ENCODE assay signal across 2 cellular contexts in genomic region chr3:119641416-119641815, GRCh38.
TF ChIP-seq lines count a peak whose summit lies in the region.

No MANE protein-coding gene starts in this region.

TF ChIP-seq in HepG2, 621 proteins besides CTCF, POLR2A, EP300 and RAD21:
- TF ChIP-seq ZNF512B (CRISPR knock-in tag; IDR thresholded peaks at IDR 0.05; ENCODE audit: borderline replicate concordance) (no peak), ZBTB8A (CRISPR knock-in tag; IDR thresholded peaks at IDR 0.05; ENCODE audit: borderline replicate concordance, low read depth) (no peak), ZNF331 (CRISPR knock-in tag; IDR thresholded peaks at IDR 0.05) (peak; percentile 97)

TF ChIP-seq in HEK293, 187 proteins besides CTCF, POLR2A, EP300 and RAD21:
- no peak for TF ChIP-seq ZNF292 (tag by site-specific recombination; IDR thresholded peaks at IDR 0.05; ENCODE audit: borderline replicate concordance, low read depth)
- peak; percentile 68 for TF ChIP-seq SETDB1 (IDR thresholded peaks at IDR 0.05; ENCODE audit: insufficient read length, low read length)
